In genomic region chr9:95018099-95018927, GRCh38 we compare ENCODE assay signal across 9 cellular contexts.
A peak's percentile ranks its signal among the peaks of the same experiment; 100 is the strongest.
DNase-seq lines count a peak whose midpoint lies in the region; ATAC-seq, FAIRE-seq and TF ChIP-seq lines count a peak whose summit lies in the region.
"Had no signal": no experiment of that assay in that cellular context is flagged by ENCODE, and none has a peak within 500 bp of the region (broad histone marks: within the 10 kb centered on the region; RNA-seq: fewer than 3 reads in every experiment).

No MANE protein-coding gene starts in this region.

- no peaks in the 10 kb centered on the region for H3K4me1 ChIP-seq in GM12878 (ENCODE audit: control insufficient read depth, insufficient read depth, low read length)

- WGBS in GM12878 (ENCODE audit: insufficient coverage, insufficient replicate concordance, low lambda C conversion rate, missing lambda C conversion rate): 92% methylated on average over 11 of the region's 11 CpGs

- ATAC-seq in HG02610 (IDR thresholded peaks at IDR 0.05; ENCODE audit: unreplicated experiment) (peak; percentile 84), GM12878 (peak; percentile 81), GM21360 (IDR thresholded peaks at IDR 0.05; ENCODE audit: unreplicated experiment) (no peak)

- CTCF ChIA-PET in GM12878 (lab: Yijun Ruan, JAX): interaction anchor here (0.7 kb wide), 1 partner anchor 233 kb away, joined by 3 read pairs; no protein-coding TSS in a partner anchor

- no peak overlapping the region for H2AFZ ChIP-seq in GM12878 (ENCODE audit: control insufficient read depth, low read depth, low read length)

- no peak for TF ChIP-seq EP300 in GM12878 (IDR thresholded peaks at IDR 0.05; ENCODE audit: borderline replicate concordance in 1 of 2, control insufficient read depth in 1 of 2, low read depth in 2 of 2, low read length in 2 of 2)

- H3K4me2 ChIP-seq in GM12878 (ENCODE audit: control insufficient read depth, insufficient read depth): no peak overlapping the region

- no peaks in the 10 kb centered on the region for H4K20me1 ChIP-seq in GM12878 (ENCODE audit: control insufficient read depth, insufficient read depth)

- no peak overlapping the region for H3K4me3 ChIP-seq in GM12878

- no peak overlapping the region for H3K9ac ChIP-seq in GM12878 (ENCODE audit: control insufficient read depth, insufficient read depth, low read length)

- no TSS peak for BruUV-seq in GM12878 (replicated peaks; lab: Mats Ljungman, UMichigan)

- TF ChIP-seq CTCF in GM12878 (IDR thresholded peaks at IDR 0.05 in 2 of 3, conservative IDR thresholded peaks at IDR 0.05 in 1 of 3; ENCODE audit: control insufficient read depth in 2 of 3, extremely low read depth in 1 of 3, insufficient read depth in 1 of 3, low read depth in 3 of 3, low read length in 3 of 3): no peak

- H3K27ac ChIP-seq in GM12878 (ENCODE audit: control insufficient read depth, insufficient read depth): no peak overlapping the region

- intact Hi-C loops in GM12878 (cut with micrococcal nuclease; ENCODE audit: unreplicated experiment): no loop called here

- in situ Hi-C loops in GM12878 (cut with MboI): no loop called here

- H3K36me3 ChIP-seq in GM12878 (ENCODE audit: control insufficient read depth in 2 of 2, insufficient read depth in 2 of 2, low read length in 1 of 2): peaks cover 0 to 3% of the 10 kb centered on the region in 2 experiments; a peak in 2 of 4 replicates

- H3K9me3 ChIP-seq in GM12878 (replicated peaks; ENCODE audit: control insufficient read depth, insufficient read depth, low read length): no peaks in the 10 kb centered on the region

- no peak for DNase-seq in GM12878 (ENCODE audit: low read depth, low spot score)
- peak; percentile 94 for DNase-seq in kidney tubule cell (ENCODE audit: low spot score)
- peak; percentile 76 for DNase-seq in superior temporal gyrus (ENCODE audit: extremely low spot score)
- DNase-seq in NCI-H526 treated with DMSO at 0.1 percent for 48 hours (lab: John Stamatoyannopoulos, UW): no peak
- DNase-seq in HuH-7 (ENCODE audit: low spot score): no peak
- no peak for DNase-seq in Kasumi-1 (lab: John Stamatoyannopoulos, UW)
- DNase-seq: stimulated activated CD4-positive, alpha-beta T cell treated with anti-CD3 and anti-CD28 coated beads, Interleukin-2, amount 100 ng/mL, for 48 hours had no signal

- peak; percentile 56 for FAIRE-seq in GM12878 (lab: Jason Lieb, UNC)

- no peaks in the 10 kb centered on the region for H3K79me2 ChIP-seq in GM12878 (ENCODE audit: control insufficient read depth, insufficient read depth, low read length)

- no peaks in the 10 kb centered on the region for H3K27me3 ChIP-seq in GM12878 (replicated peaks in 1 of 2; ENCODE audit: control insufficient read depth in 2 of 2, insufficient read depth in 2 of 2, low read length in 1 of 2)

- no peak for TF ChIP-seq RAD21 in GM12878 (IDR thresholded peaks at IDR 0.05; ENCODE audit: insufficient read depth, low read depth, low read length)

- TF ChIP-seq POLR2A in GM12878 (IDR thresholded peaks at IDR 0.05; ENCODE audit: low read depth, low read length): no peak

- POLR2A ChIA-PET in GM12878 (lab: Charles Lee): no interaction called here

- SMC1A ChIA-PET in GM12878 (lab: Charles Lee; ENCODE audit: uncharacterized antibody, unreplicated experiment): interaction anchor here (1.5 to 1.8 kb wide), 2 partner anchors 8 to 336 kb away, joined by 4 read pairs; no protein-coding TSS in a partner anchor

- RAD21 ChIA-PET in GM12878 (lab: Charles Lee; ENCODE audit: unreplicated experiment): interaction anchor here (0.9 to 2.0 kb wide), 2 partner anchors 110 to 236 kb away, joined by 4 to 5 read pairs; no protein-coding TSS in a partner anchor

TF ChIP-seq in GM12878, 131 proteins besides CTCF, POLR2A, EP300 and RAD21:
- TF ChIP-seq IKZF2 (IDR thresholded peaks at IDR 0.05): no peak
- TF ChIP-seq, protein P1, sequence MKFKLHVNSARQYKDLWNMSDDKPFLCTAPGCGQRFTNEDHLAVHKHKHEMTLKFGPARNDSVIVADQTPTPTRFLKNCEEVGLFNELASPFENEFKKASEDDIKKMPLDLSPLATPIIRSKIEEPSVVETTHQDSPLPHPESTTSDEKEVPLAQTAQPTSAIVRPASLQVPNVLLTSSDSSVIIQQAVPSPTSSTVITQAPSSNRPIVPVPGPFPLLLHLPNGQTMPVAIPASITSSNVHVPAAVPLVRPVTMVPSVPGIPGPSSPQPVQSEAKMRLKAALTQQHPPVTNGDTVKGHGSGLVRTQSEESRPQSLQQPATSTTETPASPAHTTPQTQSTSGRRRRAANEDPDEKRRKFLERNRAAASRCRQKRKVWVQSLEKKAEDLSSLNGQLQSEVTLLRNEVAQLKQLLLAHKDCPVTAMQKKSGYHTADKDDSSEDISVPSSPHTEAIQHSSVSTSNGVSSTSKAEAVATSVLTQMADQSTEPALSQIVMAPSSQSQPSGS (IDR thresholded peaks at IDR 0.05; ENCODE audit: low read length): no peak
- no peak for TF ChIP-seq STAT1 (conservative IDR thresholded peaks at IDR 0.05)
- no peak for TF ChIP-seq PAX5 (IDR thresholded peaks at IDR 0.05; ENCODE audit: borderline replicate concordance, low read depth, low read length)
- TF ChIP-seq SMAD5 (IDR thresholded peaks at IDR 0.05; ENCODE audit: low read depth): no peak
- TF ChIP-seq RELA (IDR thresholded peaks at IDR 0.05; ENCODE audit: borderline replicate concordance, partially characterized antibody): no peak
- no peak for TF ChIP-seq ETV6 (conservative IDR thresholded peaks at IDR 0.05 in 1 of 2, IDR thresholded peaks at IDR 0.05 in 1 of 2; ENCODE audit: borderline replicate concordance in 1 of 2, low read depth in 1 of 2)

Comparison
In these comparisons a context has a peak if more than half of its experiments do, and no peak if none do; other contexts are left out.
1. DNase-seq: peak in kidney tubule cell (single experiment) and superior temporal gyrus (single experiment); none in GM12878 (single experiment), NCI-H526 treated with DMSO at 0.1 percent for 48 hours (single experiment), HuH-7 (single experiment) and Kasumi-1 (0 of 2).